ENCODE assay signal across 8 cellular contexts in genomic region chr4:145808021-145808650, GRCh38.
DNase-seq lines count a peak whose midpoint lies in the region; ATAC-seq and TF ChIP-seq lines count a peak whose summit lies in the region.

No MANE protein-coding gene starts in this region.

- peaks cover 39% of the 10 kb centered on the region for H3K4me1 ChIP-seq in foreskin keratinocyte
- H3K4me1 ChIP-seq in ovary (ENCODE audit: insufficient read depth) = no peaks in the 10 kb centered on the region

- DNase-seq in Daoy (ENCODE audit: low read depth) = peak; percentile 82
- DNase-seq in activated CD4-positive, alpha-beta T cell treated with anti-CD3 and anti-CD28 coated beads, Interleukin-2, amount 10 ng/mL, durations not matched to agents 7 days and 5 days = peak; percentile 30
- DNase-seq in foreskin keratinocyte = peak; percentile 99 to 100
- DNase-seq in stimulated activated CD4-positive, alpha-beta T cell treated with anti-CD3 and anti-CD28 coated beads, Interleukin-2, amount 100 ng/mL, for 4 hours (ENCODE audit: low read depth) = peak; percentile 34
- no peak for DNase-seq in ovary
- DNase-seq in NCI-H2081 treated with DMSO at 0.1 percent for 48 hours (lab: John Stamatoyannopoulos, UW) = no peak

- H3K9me3 Mint-ChIP-seq in activated CD4-positive, alpha-beta T cell treated with anti-CD3 and anti-CD28 coated beads, Interleukin-2, amount 10 ng/mL, durations not matched to agents 7 days and 5 days = peaks cover 21% of the 10 kb centered on the region

- no peak overlapping the region for H3K4me3 Mint-ChIP-seq in activated CD4-positive, alpha-beta T cell treated with anti-CD3 and anti-CD28 coated beads, Interleukin-2, amount 10 ng/mL, durations not matched to agents 7 days and 5 days

- H3K27me3 Mint-ChIP-seq in activated CD4-positive, alpha-beta T cell treated with anti-CD3 and anti-CD28 coated beads, Interleukin-2, amount 10 ng/mL, durations not matched to agents 7 days and 5 days = no peaks in the 10 kb centered on the region

- H3K36me3 Mint-ChIP-seq in activated CD4-positive, alpha-beta T cell treated with anti-CD3 and anti-CD28 coated beads, Interleukin-2, amount 10 ng/mL, durations not matched to agents 7 days and 5 days (ENCODE audit: low read depth) = peaks cover 42% of the 10 kb centered on the region

- H3K27ac Mint-ChIP-seq in activated CD4-positive, alpha-beta T cell treated with anti-CD3 and anti-CD28 coated beads, Interleukin-2, amount 10 ng/mL, durations not matched to agents 7 days and 5 days = peak overlapping the region; percentile 82

- TF ChIP-seq CTCF in foreskin keratinocyte (conservative IDR thresholded peaks at IDR 0.05) (no peak), ovary (IDR thresholded peaks at IDR 0.05) (no peak)

- no peak overlapping the region for H3K4me3 ChIP-seq in ovary

- no peaks in the 10 kb centered on the region for H3K27me3 ChIP-seq in foreskin keratinocyte
- H3K27me3 ChIP-seq in ovary = no peaks in the 10 kb centered on the region

- ATAC-seq in GM19452 (IDR thresholded peaks at IDR 0.05; ENCODE audit: unreplicated experiment) (peak; percentile 61), HG03354 (IDR thresholded peaks at IDR 0.05; ENCODE audit: poor library complexity, severe bottlenecking, unreplicated experiment) (peak; percentile 72), foreskin keratinocyte (peak; percentile 88)

- no peaks in the 10 kb centered on the region for H3K36me3 ChIP-seq in ovary

- 6 to 23% (median 20%) methylated on average over 3 of the region's 3 CpGs for WGBS in ovary, 3 donors

- intact Hi-C loops in ovary (cut with DNase I) = no loop called here

- POLR2A ChIA-PET in activated CD4-positive, alpha-beta T cell treated with anti-CD3 and anti-CD28 coated beads, Interleukin-2, amount 10 ng/mL, durations not matched to agents 7 days and 5 days (lab: Charles Lee) = no interaction called here

- H3K9me3 ChIP-seq in ovary = peaks cover 0 to 3% of the 10 kb centered on the region in 2 donors

- peaks cover 29% of the 10 kb centered on the region for H3K4me1 Mint-ChIP-seq in activated CD4-positive, alpha-beta T cell treated with anti-CD3 and anti-CD28 coated beads, Interleukin-2, amount 10 ng/mL, durations not matched to agents 7 days and 5 days

- H3K27ac ChIP-seq in foreskin keratinocyte (peak overlapping the region; percentile 98), ovary (no peak overlapping the region)

- TF ChIP-seq POLR2A in ovary (IDR thresholded peaks at IDR 0.05) = no peak

- CTCF ChIA-PET in activated CD4-positive, alpha-beta T cell treated with anti-CD3 and anti-CD28 coated beads, Interleukin-2, amount 10 ng/mL, durations not matched to agents 7 days and 5 days (lab: Charles Lee) = interaction anchor here (1.0 to 1.6 kb wide), 3 partner anchors 12 to 190 kb away, joined by 3 to 6 read pairs (median 3); partner anchors contain the start of gene MMAA

- no peak for TF ChIP-seq EP300 in ovary (IDR thresholded peaks at IDR 0.05)

Comparison
In these comparisons a context has a peak if more than half of its experiments do, and no peak if none do; other contexts are left out.
1. DNase-seq: peak in Daoy (single experiment), activated CD4-positive, alpha-beta T cell treated with anti-CD3 and anti-CD28 coated beads, Interleukin-2, amount 10 ng/mL, durations not matched to agents 7 days and 5 days (single experiment), foreskin keratinocyte (2 of 2) and stimulated activated CD4-positive, alpha-beta T cell treated with anti-CD3 and anti-CD28 coated beads, Interleukin-2, amount 100 ng/mL, for 4 hours (single experiment); none in ovary (0 of 5) and NCI-H2081 treated with DMSO at 0.1 percent for 48 hours (single experiment).
2. Peak in every context shown above with its lines, with median percentiles within 50 percentile points of each other: ATAC-seq.